25 cellular contexts compared by ENCODE assay signal in genomic region chr9:125586173-125586512, GRCh38.
DNase-seq lines count a peak whose midpoint lies in the region; ATAC-seq, FAIRE-seq and TF ChIP-seq lines count a peak whose summit lies in the region.
"Had no signal": no experiment of that assay in that cellular context is flagged by ENCODE, and none has a peak within 500 bp of the region (broad histone marks: within the 10 kb centered on the region; RNA-seq: fewer than 3 reads in every experiment).

No MANE protein-coding gene starts in this region.

- H3K27me3 Mint-ChIP-seq in CD4-positive, CD25-positive, alpha-beta regulatory T cell: no peaks in the 10 kb centered on the region
- H3K27me3 Mint-ChIP-seq: activated naive CD8-positive, alpha-beta T cell treated with anti-CD3 and anti-CD28 coated beads, Interleukin-2, amount 10 ng/mL, durations not matched to agents 7 days and 5 days had no signal

- no peak for FAIRE-seq in D721Med (lab: Jason Lieb, UNC)
- FAIRE-seq: GM12891, TTC549 had no signal

- H3K4me1 ChIP-seq in CD4-positive, CD25-positive, alpha-beta regulatory T cell (ENCODE audit: control insufficient read depth, insufficient read depth, low read length, poor library complexity, severe bottlenecking): no peaks in the 10 kb centered on the region
- peaks cover 25% of the 10 kb centered on the region for H3K4me1 ChIP-seq in Loucy (ENCODE audit: insufficient read depth, low read length, poor library complexity, severe bottlenecking)
- no peaks in the 10 kb centered on the region for H3K4me1 ChIP-seq in left lung
- H3K4me1 ChIP-seq: breast epithelium had no signal

- H4K20me1 ChIP-seq in Loucy (ENCODE audit: insufficient read depth, low read length, poor library complexity, severe bottlenecking): no peaks in the 10 kb centered on the region

- H3K9me3 ChIP-seq in CD4-positive, CD25-positive, alpha-beta regulatory T cell (ENCODE audit: control insufficient read depth in 2 of 2, low read length in 2 of 2): no peaks in the 10 kb centered on the region
- H3K9me3 ChIP-seq in Loucy (ENCODE audit: insufficient read depth, low read depth, low read length) (no peaks in the 10 kb centered on the region), left lung (no peaks in the 10 kb centered on the region)
- H3K9me3 ChIP-seq: breast epithelium had no signal

- peaks cover 2% of the 10 kb centered on the region for H3K79me2 ChIP-seq in Loucy (ENCODE audit: insufficient read depth, low read length)

- DNase-seq in CD4-positive, CD25-positive, alpha-beta regulatory T cell: no peak
- DNase-seq in NCI-H524 (lab: John Stamatoyannopoulos, UW) (peak; percentile 95 to 97), left lung (no peak), D721Med (ENCODE audit: insufficient read length, low spot score) (no peak)
- DNase-seq in stimulated activated naive CD4-positive, alpha-beta T cell treated with Interleukin-2 at 50 U/mL for 16 hours (lab: John Stamatoyannopoulos, UW): no peak
- DNase-seq: activated CD4-positive, alpha-beta T cell treated with anti-CD3 and anti-CD28 coated beads, Interleukin-2, amount 50 U/mL, for 1 hour; activated naive CD8-positive, alpha-beta T cell treated with anti-CD3 and anti-CD28 coated beads, Interleukin-2, amount 10 ng/mL, durations not matched to agents 7 days and 5 days; activated T-cell treated with anti-CD3 and anti-CD28 coated beads, Interleukin-2, amount 50 U/mL, for 48 hours; COR-L47; dermis blood vessel endothelial cell; foreskin melanocyte; GF-D8; IMR-90; MV-4-11; NK-92 treated with Interleukin-12 subunit alpha and Interleukin-12 subunit beta, amount 100 ng/mL, for 24 hours; occipital lobe; stimulated activated CD4-positive, alpha-beta T cell treated with anti-CD3 and anti-CD28 coated beads, Interleukin-2, amount 100 ng/mL, for 24 hours had no signal

- no peak overlapping the region for H2AFZ ChIP-seq in Loucy (ENCODE audit: low read length)

- ATAC-seq in CD4-positive, CD25-positive, alpha-beta regulatory T cell (ENCODE audit: low read depth in 2 of 2): no peak
- ATAC-seq in left lung (peak; percentile 65), GM18868 (IDR thresholded peaks at IDR 0.05; ENCODE audit: unreplicated experiment) (no peak)
- no peak for ATAC-seq in activated CD4-positive, CD25-positive, alpha-beta regulatory T cell treated with anti-CD3 and anti-CD28 coated beads, Interleukin-2, amount 50 U/mL, for 24 hours
- ATAC-seq: sciatic nerve had no signal

- H3K9me2 ChIP-seq in Loucy (replicated peaks; ENCODE audit: low read depth, low read length): no peaks in the 10 kb centered on the region

- H3K27ac Mint-ChIP-seq in CD4-positive, CD25-positive, alpha-beta regulatory T cell: peak overlapping the region in 2 of 3 donors; percentile 4 to 37
- H3K27ac Mint-ChIP-seq: activated naive CD8-positive, alpha-beta T cell treated with anti-CD3 and anti-CD28 coated beads, Interleukin-2, amount 10 ng/mL, durations not matched to agents 7 days and 5 days had no signal

- TF ChIP-seq CTCF in Loucy (conservative IDR thresholded peaks at IDR 0.05; ENCODE audit: low read length) (no peak), left lung (IDR thresholded peaks at IDR 0.05) (no peak), D721Med (IDR thresholded peaks at IDR 0.05; ENCODE audit: insufficient read depth, missing control alignments) (no peak)

- peaks cover 31% of the 10 kb centered on the region for H3K36me3 Mint-ChIP-seq in CD4-positive, CD25-positive, alpha-beta regulatory T cell

- peak overlapping the region; percentile 47 for H3K4me2 ChIP-seq in Loucy (ENCODE audit: low read depth, low read length, poor library complexity, severe bottlenecking)

- no peaks in the 10 kb centered on the region for H3K27me3 ChIP-seq in CD4-positive, CD25-positive, alpha-beta regulatory T cell (ENCODE audit: control insufficient read depth, insufficient read depth, low read length)
- H3K27me3 ChIP-seq in Loucy (ENCODE audit: insufficient read depth, low read length, poor library complexity, severe bottlenecking) (no peaks in the 10 kb centered on the region), left lung (no peaks in the 10 kb centered on the region)
- H3K27me3 ChIP-seq: breast epithelium had no signal

- intact Hi-C loops in left lung (cut with DNase I): no loop called here

- H3K9me3 Mint-ChIP-seq in CD4-positive, CD25-positive, alpha-beta regulatory T cell: peaks cover 0 to 2% (median 0%) of the 10 kb centered on the region in 7 donors
- H3K9me3 Mint-ChIP-seq: activated naive CD8-positive, alpha-beta T cell treated with anti-CD3 and anti-CD28 coated beads, Interleukin-2, amount 10 ng/mL, durations not matched to agents 7 days and 5 days had no signal

- no peak overlapping the region for H3K9ac ChIP-seq in Loucy (ENCODE audit: low read depth, low read length, poor library complexity, severe bottlenecking)

- H3K4me3 Mint-ChIP-seq in CD4-positive, CD25-positive, alpha-beta regulatory T cell: no peak overlapping the region
- H3K4me3 Mint-ChIP-seq: activated naive CD8-positive, alpha-beta T cell treated with anti-CD3 and anti-CD28 coated beads, Interleukin-2, amount 10 ng/mL, durations not matched to agents 7 days and 5 days had no signal

- H3F3A ChIP-seq in Loucy (ENCODE audit: low read depth): no peaks in the 10 kb centered on the region

- H3K4me1 Mint-ChIP-seq in CD4-positive, CD25-positive, alpha-beta regulatory T cell: peaks cover 8 to 22% (median 16%) of the 10 kb centered on the region in 4 donors
- H3K4me1 Mint-ChIP-seq: activated naive CD8-positive, alpha-beta T cell treated with anti-CD3 and anti-CD28 coated beads, Interleukin-2, amount 10 ng/mL, durations not matched to agents 7 days and 5 days had no signal

- H3K4me3 ChIP-seq in CD4-positive, CD25-positive, alpha-beta regulatory T cell (ENCODE audit: low read depth, low read length): no peak overlapping the region
- H3K4me3 ChIP-seq in Loucy (ENCODE audit: low read length, poor library complexity, severe bottlenecking) (peak overlapping the region; percentile 2), left lung (no peak overlapping the region)
- H3K4me3 ChIP-seq: breast epithelium had no signal

- H3K36me3 ChIP-seq in CD4-positive, CD25-positive, alpha-beta regulatory T cell (ENCODE audit: control insufficient read depth, insufficient read depth, low read length): peaks cover 26% of the 10 kb centered on the region
- peaks cover 9% of the 10 kb centered on the region; the same call in 1 of the 2 replicates for H3K36me3 ChIP-seq in Loucy (ENCODE audit: insufficient read depth, low read length)
- peaks cover 0 to 23% of the 10 kb centered on the region in 2 donors for H3K36me3 ChIP-seq in left lung
- H3K36me3 ChIP-seq: breast epithelium had no signal

- H3K27ac ChIP-seq in CD4-positive, CD25-positive, alpha-beta regulatory T cell (ENCODE audit: insufficient read depth, low read length, poor library complexity, severe bottlenecking): no peak overlapping the region
- no peak overlapping the region for H3K27ac ChIP-seq in left lung
- H3K27ac ChIP-seq: breast epithelium, epithelial cell of prostate had no signal

Comparison
In these comparisons a context has a peak if more than half of its experiments do, and no peak if none do; other contexts are left out.
1. DNase-seq: peak in NCI-H524 (2 of 2); none in CD4-positive, CD25-positive, alpha-beta regulatory T cell (0 of 3), left lung (0 of 2), D721Med (single experiment) and stimulated activated naive CD4-positive, alpha-beta T cell treated with Interleukin-2 at 50 U/mL for 16 hours (single experiment).